In genomic region chr5:177507165-177507564, GRCh38 we compare ENCODE assay signal across 1 cellular context.
TF ChIP-seq lines count a peak whose summit lies in the region.

No MANE protein-coding gene starts in this region.

TF ChIP-seq in H1, 55 proteins besides CTCF, POLR2A, EP300 and RAD21:
- 0 out of 2 replicates have a peak, but pooled peaks have one; percentile 33 for TF ChIP-seq KDM1A (IDR thresholded peaks at IDR 0.05; ENCODE audit: borderline replicate concordance, low read length)
- TF ChIP-seq BCL11A (IDR thresholded peaks at IDR 0.05; ENCODE audit: low read depth in 2 of 2, low read length in 2 of 2), result no peak
- TF ChIP-seq SIRT6 (IDR thresholded peaks at IDR 0.05; ENCODE audit: low read length), result no peak
- 0 out of 2 replicates have a peak, but pooled peaks have one; percentile 8 for TF ChIP-seq YY1 (IDR thresholded peaks at IDR 0.05; ENCODE audit: low read depth, low read length)
- no peak for TF ChIP-seq CTBP2 (IDR thresholded peaks at IDR 0.05; ENCODE audit: borderline replicate concordance, insufficient read depth, insufficient read length, low read length)
TF ChIP-seq in H1: peak in this region for 2.
